9 cellular contexts compared by ENCODE assay signal in genomic region chr19:19384486-19384885, GRCh38. TPM values are rescaled to one million over a fixed set of nuclear protein-coding genes. Genes with fewer than 3 reads are reported as not detected.
A peak's percentile ranks its signal among the peaks of the same experiment; 100 is the strongest.
DNase-seq lines count a peak whose midpoint lies in the region; ATAC-seq, FAIRE-seq and TF ChIP-seq lines count a peak whose summit lies in the region.
"Had no signal": no experiment of that assay in that cellular context is flagged by ENCODE, and none has a peak within 500 bp of the region (broad histone marks: within the 10 kb centered on the region; RNA-seq: fewer than 3 reads in every experiment).

No MANE protein-coding gene starts in this region.

- H3K4me1 ChIP-seq in Caco-2 (peaks cover 6% of the 10 kb centered on the region; the same call in 1 of the 2 replicates), PC-9 (replicated peaks; ENCODE audit: insufficient read depth) (peaks cover 33% of the 10 kb centered on the region), osteoblast (ENCODE audit: insufficient read depth, low read length) (peaks cover 29% of the 10 kb centered on the region)

- CTCF ChIA-PET in Caco-2 (lab: Charles Lee) (interaction anchor here (1.5 to 1.7 kb wide), 2 partner anchors 11 to 22 kb away, joined by 4 to 6 read pairs; partner anchors contain the start of gene GATAD2A), PC-9 (lab: Charles Lee) (no interaction called here)

- BruUV-seq in Caco-2 (replicated peaks; lab: Mats Ljungman, UMichigan) (no TSS peak), PC-9 (replicated peaks; lab: Mats Ljungman, UMichigan) (no TSS peak)

- H3K4me2 ChIP-seq in PC-9 (peak overlapping the region; percentile 93), osteoblast (ENCODE audit: insufficient read depth, low read length) (peak overlapping the region; percentile 86)

- no peak for DNase-seq in Caco-2
- no peak for DNase-seq in PC-9
- DNase-seq in epithelial cell of proximal tubule (ENCODE audit: low read depth) = no peak
- DNase-seq in osteoblast (ENCODE audit: insufficient read length, low spot score, missing footprints) = no peak
- DNase-seq in NK-92 (lab: John Stamatoyannopoulos, UW; ENCODE audit: unreplicated experiment) = no peak
- no peak for DNase-seq in RCC 7860 (ENCODE audit: low spot score)
- DNase-seq in NCI-H1105 (lab: John Stamatoyannopoulos, UW) = no peak

- H3K27me3 Mint-ChIP-seq in Caco-2 (ENCODE audit: insufficient read depth, unreplicated experiment) = no peaks in the 10 kb centered on the region

- peaks cover 6% of the 10 kb centered on the region for H3K4me1 Mint-ChIP-seq in Caco-2 (ENCODE audit: low read depth, unreplicated experiment)

- H3K36me3 ChIP-seq in Caco-2 (ENCODE audit: control insufficient read depth, insufficient read depth, low read length) = no peaks in the 10 kb centered on the region
- no peaks in the 10 kb centered on the region; the same call in 1 of the 2 replicates for H3K36me3 ChIP-seq in PC-9 (ENCODE audit: low read depth)
- no peaks in the 10 kb centered on the region for H3K36me3 ChIP-seq in osteoblast (ENCODE audit: insufficient read depth, low read length)

- no peak for TF ChIP-seq CTCF in Caco-2 (IDR thresholded peaks at IDR 0.05; ENCODE audit: insufficient read depth in 1 of 2, low read depth in 1 of 2, low read length in 1 of 2, severe bottlenecking in 1 of 2, unreplicated experiment in 1 of 2)
- TF ChIP-seq CTCF in PC-9 (conservative IDR thresholded peaks at IDR 0.05) = no peak
- no peak for TF ChIP-seq CTCF in epithelial cell of proximal tubule (conservative IDR thresholded peaks at IDR 0.05; ENCODE audit: low read depth, low read length)
- TF ChIP-seq CTCF in osteoblast (IDR thresholded peaks at IDR 0.05; ENCODE audit: extremely low read depth, low read depth, low read length) = no peak

- H4K20me1 ChIP-seq in PC-9 (ENCODE audit: insufficient read depth) (no peaks in the 10 kb centered on the region), osteoblast (ENCODE audit: insufficient read depth, low read length) (no peaks in the 10 kb centered on the region)

- no peaks in the 10 kb centered on the region for H3K9me3 Mint-ChIP-seq in Caco-2 (ENCODE audit: unreplicated experiment)

- POLR2A ChIA-PET in Caco-2 (lab: Charles Lee) = interaction anchor here (1.3 to 1.6 kb wide), 2 partner anchors 18 to 21 kb away, joined by 3 to 33 read pairs; partner anchors contain the start of gene GATAD2A
- POLR2A ChIA-PET in PC-9 (lab: Charles Lee; ENCODE audit: unreplicated experiment) = interaction anchor here (0.6 kb wide), 1 partner anchor 11 kb away, joined by 3 read pairs; no protein-coding TSS in a partner anchor

- peaks cover 34% of the 10 kb centered on the region for H3K36me3 Mint-ChIP-seq in Caco-2 (ENCODE audit: insufficient read depth, unreplicated experiment)

- H3F3A ChIP-seq in PC-9 (ENCODE audit: insufficient read depth, low read depth) = peaks cover 28% of the 10 kb centered on the region; the same call in 1 of the 2 replicates

- H3K9me3 ChIP-seq in Caco-2 (no peaks in the 10 kb centered on the region), PC-9 (ENCODE audit: insufficient read depth, low read depth) (no peaks in the 10 kb centered on the region), osteoblast (ENCODE audit: low read depth, low read length) (no peaks in the 10 kb centered on the region)

- H3K27ac Mint-ChIP-seq in Caco-2 (ENCODE audit: unreplicated experiment) = peak overlapping the region; percentile 99

- FAIRE-seq in RCC 7860 (lab: Jason Lieb, UNC) = no peak
- FAIRE-seq: TTC549 had no signal

- H2AFZ ChIP-seq in PC-9 (peak overlapping the region; percentile 96; the same call in 1 of the 2 replicates), osteoblast (ENCODE audit: low read length) (peak overlapping the region; percentile 84)

- H3K4me3 ChIP-seq in Caco-2 (ENCODE audit: low read depth, low read length) (peak overlapping the region; percentile 54), PC-9 (peak overlapping the region; percentile 56), epithelial cell of proximal tubule (ENCODE audit: low read depth, low read length) (peak overlapping the region; percentile 64), osteoblast (ENCODE audit: insufficient read depth, low read length) (peak overlapping the region; percentile 89)

- intact Hi-C loops in Caco-2 (cut with micrococcal nuclease; ENCODE audit: unreplicated experiment) (loop anchor here (2.0 kb wide), 1 partner anchor 18 kb away; no protein-coding TSS in a partner anchor), PC-9 (cut with micrococcal nuclease; ENCODE audit: unreplicated experiment) (no loop called here)

- H3K27ac ChIP-seq in PC-9 (peak overlapping the region; percentile 68), osteoblast (ENCODE audit: low read depth, low read length) (peak overlapping the region; percentile 72)

- H3K27me3 ChIP-seq in Caco-2 (replicated peaks; ENCODE audit: control insufficient read depth, insufficient read depth, low read length) (no peaks in the 10 kb centered on the region), PC-9 (ENCODE audit: insufficient read depth, low read depth) (no peaks in the 10 kb centered on the region), osteoblast (ENCODE audit: insufficient read depth, low read length) (no peaks in the 10 kb centered on the region)

- H3K79me2 ChIP-seq in PC-9 (ENCODE audit: low read depth) (peaks cover 50% of the 10 kb centered on the region), osteoblast (ENCODE audit: insufficient read depth, low read length) (peaks cover 34% of the 10 kb centered on the region)

- no peaks in the 10 kb centered on the region for H3K9me2 ChIP-seq in PC-9 (ENCODE audit: insufficient read depth)

- H3K4me3 Mint-ChIP-seq in Caco-2 (ENCODE audit: unreplicated experiment) = peak overlapping the region; percentile 94

- no peak for ATAC-seq in GM21528 (IDR thresholded peaks at IDR 0.05; ENCODE audit: low FRiP score, unreplicated experiment)

RNA-seq across cellular contexts. Expression of gene GATAD2A, which starts 21.0 kb away (rescaled TPM):
- total RNA-seq in Caco-2 (2022) (118 and 126 TPM in 2 replicates), PC-9 (2021) (97.8 and 129 TPM in 2 replicates), epithelial cell of proximal tubule (86.2 and 118 TPM in 2 replicates), osteoblast (48.6 and 48.9 TPM in 2 replicates)
